In the genomic region with DNA sequence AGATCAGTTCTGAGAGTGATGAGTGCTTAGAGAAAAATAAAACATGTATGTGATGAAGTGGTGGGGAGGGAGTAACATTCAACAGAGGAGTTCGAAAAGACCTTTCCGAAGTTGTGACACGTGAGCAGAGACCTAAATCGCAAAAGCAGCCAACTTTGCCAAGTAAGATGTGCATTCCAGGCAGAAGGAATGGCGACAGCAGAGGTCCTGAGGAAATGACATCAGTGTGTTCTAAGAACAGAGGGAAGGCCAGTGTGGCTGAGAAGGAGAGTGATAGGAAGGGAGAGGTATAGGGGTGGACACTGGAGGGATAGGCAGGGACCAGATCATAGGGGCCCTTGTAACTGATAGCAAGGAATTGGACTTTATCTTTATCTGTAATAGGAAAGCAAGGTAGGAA, we compare ENCODE assay signal across 15 cellular contexts. TPM values are rescaled to one million over a fixed set of nuclear protein-coding genes. Genes with fewer than 3 reads are reported as not detected.
DNase-seq lines count a peak whose midpoint lies in the region; ATAC-seq lines count a peak whose summit lies in the region.
"Had no signal": no experiment of that assay in that cellular context is flagged by ENCODE, and none has a peak within 500 bp of the region (broad histone marks: within the 10 kb centered on the region; RNA-seq: fewer than 3 reads in every experiment).

No MANE protein-coding gene starts in this region.

- H2BK120ac ChIP-seq in mesendoderm (ENCODE audit: low read depth, low read length) = no peak overlapping the region

- H3K27me3 Mint-ChIP-seq in T-helper 17 cell = peaks cover 9% of the 10 kb centered on the region
- H3K27me3 Mint-ChIP-seq in effector memory CD8-positive, alpha-beta T cell = no peaks in the 10 kb centered on the region

- H3K4me2 ChIP-seq in mesendoderm (ENCODE audit: low read length) = no peak overlapping the region
- H3K4me2 ChIP-seq: KMS-11 had no signal

- no peak overlapping the region for H2BK15ac ChIP-seq in mesendoderm (replicated peaks; ENCODE audit: low read depth)

- H3K9ac ChIP-seq in mesendoderm (ENCODE audit: low read length) = no peak overlapping the region
- H3K9ac ChIP-seq: KMS-11 had no signal

- no peaks in the 10 kb centered on the region for H3K9me3 Mint-ChIP-seq in effector memory CD8-positive, alpha-beta T cell

- no peaks in the 10 kb centered on the region for H3K27me3 ChIP-seq in mesendoderm (ENCODE audit: insufficient read depth, low read length, poor library complexity)
- no peaks in the 10 kb centered on the region for H3K27me3 ChIP-seq in aorta (ENCODE audit: control insufficient read depth in 1 of 2, insufficient read depth in 2 of 2, low read length in 1 of 2)

- H3K4me3 ChIP-seq in mesendoderm (ENCODE audit: low read length) (no peak overlapping the region), aorta (ENCODE audit: low read length in 2 of 2) (no peak overlapping the region)

- DNase-seq in T-helper 17 cell (no peak), mesendoderm (peak; percentile 51), aorta (no peak), NCI-H146 (lab: John Stamatoyannopoulos, UW) (no peak)
- no peak for DNase-seq in effector memory CD8-positive, alpha-beta T cell
- DNase-seq: NCI-H1092, NCI-H1694, NCI-H2227 treated with DMSO at 0.1 percent for 48 hours, NCI-H524, SHP77 treated with DMSO at 0.1 percent for 48 hours had no signal

- H3K79me2 ChIP-seq in mesendoderm (ENCODE audit: control insufficient read depth, insufficient read depth, low read length) = no peaks in the 10 kb centered on the region

- no peaks in the 10 kb centered on the region for H3K36me3 Mint-ChIP-seq in T-helper 17 cell (ENCODE audit: low read depth)
- peaks cover 8% of the 10 kb centered on the region for H3K36me3 Mint-ChIP-seq in effector memory CD8-positive, alpha-beta T cell (ENCODE audit: insufficient read depth)

- H3K4me1 Mint-ChIP-seq in T-helper 17 cell = peaks cover 24% of the 10 kb centered on the region
- peaks cover 46 to 57% of the 10 kb centered on the region in 2 donors for H3K4me1 Mint-ChIP-seq in effector memory CD8-positive, alpha-beta T cell (ENCODE audit: low read depth in 2 of 2)

- H3K56ac ChIP-seq in mesendoderm (ENCODE audit: low read length) = no peak overlapping the region

- H3K27ac ChIP-seq in mesendoderm (ENCODE audit: low read depth, low read length) (no peak overlapping the region), aorta (ENCODE audit: low read depth in 1 of 2, low read length in 2 of 2) (peak overlapping the region; percentile 10 to 30)
- H3K27ac ChIP-seq: KMS-11 had no signal

- H3K4me1 ChIP-seq in mesendoderm (ENCODE audit: control insufficient read depth, low read depth, low read length) = peaks cover 10% of the 10 kb centered on the region
- peaks cover 3 to 12% of the 10 kb centered on the region in 2 donors for H3K4me1 ChIP-seq in aorta (ENCODE audit: control insufficient read depth in 1 of 2, insufficient read depth in 2 of 2, low read length in 2 of 2)

- H3K4ac ChIP-seq in mesendoderm (ENCODE audit: low read depth, low read length) = no peak overlapping the region

- H4K5ac ChIP-seq in mesendoderm (ENCODE audit: low read length) = no peak overlapping the region

- peak overlapping the region; percentile 83 for H3K27ac Mint-ChIP-seq in T-helper 17 cell
- H3K27ac Mint-ChIP-seq in effector memory CD8-positive, alpha-beta T cell = peak overlapping the region; percentile 13 to 17

- no peaks in the 10 kb centered on the region for H3K9me3 ChIP-seq in T-helper 17 cell (ENCODE audit: control insufficient read depth, low read length, poor library complexity, severe bottlenecking)
- no peaks in the 10 kb centered on the region for H3K9me3 ChIP-seq in aorta (ENCODE audit: control insufficient read depth, low read length)

- WGBS in mesendoderm (ENCODE audit: extremely low coverage, insufficient coverage, low lambda C conversion rate) = no CpG with 5 or more reads among the region's 5 CpGs
- WGBS in aorta, 2 donors = 35% methylated on average over 5 of the region's 5 CpGs

- H3K4me3 Mint-ChIP-seq in T-helper 17 cell = no peak overlapping the region
- H3K4me3 Mint-ChIP-seq in effector memory CD8-positive, alpha-beta T cell = no peak overlapping the region

- no peak overlapping the region for H2BK5ac ChIP-seq in mesendoderm (ENCODE audit: low read length)

- H3K23ac ChIP-seq in mesendoderm (ENCODE audit: low read length) = no peak overlapping the region

- no peak overlapping the region for H3K18ac ChIP-seq in mesendoderm (ENCODE audit: low read length)

- intact Hi-C loops in aorta (cut with DNase I) = no loop called here

- no peak overlapping the region for H2AK5ac ChIP-seq in mesendoderm (ENCODE audit: low read length)

- no peaks in the 10 kb centered on the region for H3K36me3 ChIP-seq in mesendoderm (ENCODE audit: control insufficient read depth, insufficient read depth, low read length)
- H3K36me3 ChIP-seq in aorta (ENCODE audit: control insufficient read depth in 1 of 2, insufficient read depth in 2 of 2, low read length in 1 of 2) = no peaks in the 10 kb centered on the region

- no peaks in the 10 kb centered on the region for H3K79me1 ChIP-seq in mesendoderm (ENCODE audit: low read length)

- ATAC-seq in T-helper 17 cell (no peak), aorta (ENCODE audit: low FRiP score) (no peak), HG02938 (IDR thresholded peaks at IDR 0.05; ENCODE audit: unreplicated experiment) (no peak), GM21529 (IDR thresholded peaks at IDR 0.05; ENCODE audit: unreplicated experiment) (no peak)
- ATAC-seq in effector memory CD8-positive, alpha-beta T cell (replicated peaks) = no peak
- ATAC-seq: HCT116, SK-N-SH treated with all-trans-retinoic acid at 6 μM for 48 hours had no signal

- no peak overlapping the region for H4K8ac ChIP-seq in mesendoderm (ENCODE audit: low read depth, low read length)

RNA-seq across cellular contexts. Expression of gene ADAT2, which starts 51.3 kb away (rescaled TPM):
- 10 to 100 TPM; 19.1 to 19.8 TPM for total RNA-seq in T-helper 17 cell
- polyA plus RNA-seq in mesendoderm (2013, experiment 1 of 2) = 5.4 TPM
- 4.4 TPM for polyA plus RNA-seq in mesendoderm (2013, experiment 2 of 2)
- total RNA-seq in aorta = 1 to 10 TPM; 5.4 to 9.1 TPM
- 1 to 10 TPM; 1.0 to 8.0 TPM for polyA plus RNA-seq in aorta

RNA-seq across cellular contexts. Expression of gene PEX3, which starts 51.4 kb away (rescaled TPM):
- total RNA-seq in T-helper 17 cell = 10 to 100 TPM in 1 of 2 donors, 1 to 10 TPM in 1; 8.2 to 10.2 TPM
- polyA plus RNA-seq in mesendoderm (2013, experiment 1 of 2) = 24.3 TPM
- 24.9 TPM for polyA plus RNA-seq in mesendoderm (2013, experiment 2 of 2)
- total RNA-seq in aorta = 10 to 100 TPM; 16.5 to 26.1 TPM
- 10 to 100 TPM in 1 of 2 donors, 1 to 10 TPM in 1; 5.0 to 10.9 TPM for polyA plus RNA-seq in aorta
